In the genomic region with DNA sequence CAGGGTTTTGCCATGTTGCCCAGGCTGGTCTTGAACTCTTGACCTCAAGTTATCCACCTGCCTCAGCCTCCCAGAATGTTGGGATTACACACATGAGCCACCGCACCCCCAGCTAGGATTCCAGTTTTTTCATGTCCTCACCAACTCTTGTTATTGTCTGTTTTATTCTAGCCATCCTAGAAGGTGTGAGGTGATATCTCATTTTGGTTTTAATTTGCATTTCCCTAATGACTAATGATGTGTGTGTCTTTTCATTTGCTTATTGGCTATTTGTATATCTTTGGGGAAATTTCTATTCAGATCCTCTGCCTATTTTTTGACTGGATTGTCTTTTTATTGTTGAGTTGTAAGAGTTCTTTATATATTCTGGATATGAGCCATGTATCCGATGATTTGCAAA, we compare ENCODE assay signal across 20 cellular contexts.
"Had no signal": no experiment of that assay in that cellular context is flagged by ENCODE, and none has a peak within 500 bp of the region (broad histone marks: within the 10 kb centered on the region; RNA-seq: fewer than 3 reads in every experiment).

No MANE protein-coding gene starts in this region.

- ATAC-seq: HepG2 had no signal

- DNase-seq: IMR-90, Kasumi-1, KG1, MM.1S, NCI-H1092 treated with DMSO at 0.1 percent for 48 hours, NCI-H1436, NCI-H187, NCI-H2029, NCI-H2081 treated with DMSO at 0.1 percent for 48 hours, NCI-H2171, NCI-H226, NCI-H446, NCI-H510A, NCI-H524 treated with DMSO at 0.1 percent for 48 hours, NCI-H69, NCI-H774, Right ventricle myocardium superior, RPMI8226, SIG-M5 had no signal
